Comparison of ENCODE assay signal across 9 cellular contexts in the genomic region with DNA sequence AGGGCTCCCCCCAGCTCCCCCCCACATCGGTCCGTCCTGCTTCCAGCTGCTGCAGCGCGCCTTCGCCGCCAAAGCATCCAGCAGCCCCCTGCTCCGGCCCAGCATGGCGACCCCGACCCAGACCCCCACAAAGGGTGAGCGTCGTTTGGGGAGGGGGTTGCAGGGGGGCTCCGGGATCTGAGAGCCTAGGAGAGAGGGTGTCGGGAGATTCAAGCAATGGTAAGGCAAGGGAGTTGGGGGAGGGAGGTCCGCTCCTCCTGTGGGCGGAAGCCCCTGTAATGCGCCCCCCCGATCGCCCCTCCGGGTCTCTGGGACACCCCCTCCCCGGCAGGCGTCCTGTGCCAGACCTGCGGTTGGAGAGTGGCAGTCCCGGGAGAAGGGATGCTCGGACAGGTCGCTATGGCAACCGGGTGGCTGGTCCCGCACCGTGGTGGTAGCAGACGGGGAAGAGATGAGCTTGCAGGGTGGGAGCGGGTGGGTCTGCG. TPM values are rescaled to one million over a fixed set of nuclear protein-coding genes. Genes with fewer than 3 reads are reported as not detected.
DNase-seq lines count a peak whose midpoint lies in the region; ATAC-seq, FAIRE-seq and TF ChIP-seq lines count a peak whose summit lies in the region.
"Had no signal": no experiment of that assay in that cellular context is flagged by ENCODE, and none has a peak within 500 bp of the region (broad histone marks: within the 10 kb centered on the region; RNA-seq: fewer than 3 reads in every experiment).

A gene with protein sequence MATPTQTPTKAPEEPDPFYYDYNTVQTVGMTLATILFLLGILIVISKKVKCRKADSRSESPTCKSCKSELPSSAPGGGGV (plus strand): TSS at position 25 of the 485 bp plus-strand sequence. CDS start 79 bp downstream, at position 104.

- TF ChIP-seq CTCF in pancreas (IDR thresholded peaks at IDR 0.05) = peak in 2 of 4 donors; percentile 11 to 14

- peak; percentile 54 for DNase-seq in DMS53 (lab: John Stamatoyannopoulos, UW)
- no peak for DNase-seq in DMS53 treated with DMSO at 0.1 percent for 48 hours (lab: John Stamatoyannopoulos, UW; ENCODE audit: unreplicated experiment)
- DNase-seq in NT2/D1 (ENCODE audit: low read depth, low spot score) = no peak
- DNase-seq in pancreas = peak in 4 of 6 donors; percentile 32 to 84 (median 58)
- no peak for DNase-seq in NCI-H226
- DNase-seq in ureter (ENCODE audit: low spot score) = no peak
- DNase-seq in cortex of kidney (lab: John Stamatoyannopoulos, UW) = no peak

- intact Hi-C loops in pancreas (cut with DNase I) = no loop called here

- H3K27ac ChIP-seq in ectodermal cell (ENCODE audit: insufficient read depth, low read depth, low read length, poor library complexity, severe bottlenecking) (no peak within 1 kb of the TSS), pancreas (peak within 1 kb of the TSS in 3 of 4 donors; percentile 19 to 58 (median 53))

- peaks cover 44% of the 10 kb centered on the region for H3K27me3 ChIP-seq in NT2/D1 (ENCODE audit: insufficient read depth, insufficient read length)
- peaks cover 34% of the 10 kb centered on the region for H3K27me3 ChIP-seq in ectodermal cell (ENCODE audit: control insufficient read depth, insufficient read depth, low read length, poor library complexity, severe bottlenecking)
- H3K27me3 ChIP-seq in pancreas = no peaks in the 10 kb centered on the region

- no peak for FAIRE-seq in pancreas (lab: Jason Lieb, UNC)

- peak within 1 kb of the TSS; percentile 36 for H3K4me3 ChIP-seq in NT2/D1 (ENCODE audit: insufficient read length, low read depth)
- peak within 1 kb of the TSS; percentile 35 for H3K4me3 ChIP-seq in ectodermal cell (ENCODE audit: insufficient read depth, low read depth, low read length)
- peak within 1 kb of the TSS; percentile 0 to 45 (median 27) for H3K4me3 ChIP-seq in pancreas

- peak within 1 kb of the TSS; percentile 44 for H3K9ac ChIP-seq in NT2/D1 (ENCODE audit: insufficient read length, low read depth)

- H3K9me3 ChIP-seq in NT2/D1 (ENCODE audit: insufficient read depth, low read length) (no peaks in the 10 kb centered on the region), ectodermal cell (ENCODE audit: control insufficient read depth, low read length) (no peaks in the 10 kb centered on the region), pancreas (no peaks in the 10 kb centered on the region)

- H3K36me3 ChIP-seq in NT2/D1 (ENCODE audit: insufficient read depth, insufficient read length, low read length) (no peaks in the 10 kb centered on the region), ectodermal cell (ENCODE audit: control insufficient read depth, insufficient read depth, low read length) (no peaks in the 10 kb centered on the region), pancreas (no peaks in the 10 kb centered on the region)

- ATAC-seq in pancreas = no peak

- WGBS in ectodermal cell, 2 experiments = 2% methylated on average over 29 to 31 of the region's 31 CpGs
- 6% methylated on average over 25 to 31 of the region's 31 CpGs for WGBS in pancreas, 2 donors

- H3K4me1 ChIP-seq in NT2/D1 (ENCODE audit: insufficient read depth, insufficient read length) = peaks cover 12% of the 10 kb centered on the region
- H3K4me1 ChIP-seq in ectodermal cell (ENCODE audit: control insufficient read depth, insufficient read depth, low read length) = peaks cover 48% of the 10 kb centered on the region
- H3K4me1 ChIP-seq in pancreas = peaks cover 0 to 11% (median 0%) of the 10 kb centered on the region in 3 donors

RNA-seq across cellular contexts. Expression of the gene that starts here (rescaled TPM):
- 6.0 TPM for polyA plus RNA-seq in ectodermal cell (2013, experiment 1 of 4)
- polyA plus RNA-seq in ectodermal cell (2013, experiment 2 of 4) = 4.4 TPM
- 5.6 TPM for polyA plus RNA-seq in ectodermal cell (2013, experiment 3 of 4)
- polyA plus RNA-seq in ectodermal cell (2013, experiment 4 of 4) = 7.8 TPM
- total RNA-seq in pancreas = under 1 TPM in 1 of 6 donors, not detected in 5; 0.23 TPM
- polyA plus RNA-seq in pancreas = under 1 TPM in 1 of 2 donors, not detected in 1; 0.61 TPM
- 0.62 TPM for total RNA-seq in ureter
- total RNA-seq: M059J had no signal

Comparison
In these comparisons a context has a peak if more than half of its experiments do, and no peak if none do; other contexts are left out.
1. Peak in DNase-seq, H3K4me3 ChIP-seq and H3K27ac ChIP-seq in pancreas; RNA of the gene not detected or under 1 TPM.